Comparison of ENCODE assay signal across 1 cellular context in genomic region chr3:167733961-167734497, GRCh38.
TF ChIP-seq lines count a peak whose summit lies in the region.

No MANE protein-coding gene starts in this region.

TF ChIP-seq in A549, 52 proteins besides CTCF, POLR2A, EP300 and RAD21 (continued from another document):
- TF ChIP-seq ATOH8 (CRISPR knock-in tag; IDR thresholded peaks at IDR 0.05; ENCODE audit: low read depth) = no peak
- no peak for TF ChIP-seq HDAC2 (IDR thresholded peaks at IDR 0.05)
- TF ChIP-seq NPAS2 (CRISPR knock-in tag; IDR thresholded peaks at IDR 0.05; ENCODE audit: borderline replicate concordance) = no peak
- no peak for TF ChIP-seq HMGXB4 (CRISPR knock-in tag; IDR thresholded peaks at IDR 0.05; ENCODE audit: borderline replicate concordance)
